In the genomic region with DNA sequence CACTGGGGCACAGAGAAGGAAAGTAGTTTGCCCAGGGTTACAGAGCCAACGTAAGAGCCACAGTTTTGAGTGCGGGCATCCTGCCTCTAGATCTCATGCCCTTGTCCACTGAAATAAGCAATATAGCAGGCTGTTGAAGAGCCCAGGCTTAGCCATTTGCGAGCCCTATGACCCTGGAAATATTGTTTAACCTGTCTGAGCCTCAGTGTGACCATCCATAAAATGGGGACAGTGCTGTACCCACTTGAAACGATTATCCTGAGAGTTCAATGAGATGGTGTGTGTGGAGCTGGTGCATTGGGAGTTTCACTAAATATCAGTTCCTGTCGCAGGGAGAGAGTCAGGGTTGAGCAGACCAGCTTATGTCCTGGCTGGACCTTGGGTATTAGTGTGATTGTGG, we compare ENCODE assay signal across 18 cellular contexts.
A peak's percentile ranks its signal among the peaks of the same experiment; 100 is the strongest.
DNase-seq lines count a peak whose midpoint lies in the region; ATAC-seq, FAIRE-seq and TF ChIP-seq lines count a peak whose summit lies in the region.
"Had no signal": no experiment of that assay in that cellular context is flagged by ENCODE, and none has a peak within 500 bp of the region (broad histone marks: within the 10 kb centered on the region; RNA-seq: fewer than 3 reads in every experiment).

No MANE protein-coding gene starts in this region.

- H2BK15ac ChIP-seq in IMR-90 (ENCODE audit: low read depth, low read length) (peak overlapping the region; percentile 81; the same call in 1 of the 3 replicates), H1 (ENCODE audit: low read length) (no peak overlapping the region)

- in situ Hi-C loops in IMR-90 (cut with MboI; ENCODE audit: low sequenced_read_pairs): no loop called here

- intact Hi-C loops in HCT116 (cut with micrococcal nuclease) (no loop called here), IMR-90 (cut with micrococcal nuclease) (no loop called here), sciatic nerve (cut with DNase I) (no loop called here)

- H3K36me3 ChIP-seq in HCT116 (ENCODE audit: control insufficient read depth in 1 of 2, insufficient read depth in 2 of 2, low read length in 2 of 2) (no peaks in the 10 kb centered on the region), IMR-90 (ENCODE audit: control insufficient read depth, insufficient read depth, low read length) (no peaks in the 10 kb centered on the region), H1 (ENCODE audit: control insufficient read depth in 2 of 4, insufficient read depth in 4 of 4, low read length in 3 of 4) (no peaks in the 10 kb centered on the region; a peak in 1 of 8 replicates), keratinocyte (ENCODE audit: control insufficient read depth in 2 of 2, extremely low read depth in 1 of 2, insufficient read depth in 2 of 2, low read length in 2 of 2) (no peaks in the 10 kb centered on the region)
- H3K36me3 ChIP-seq: BLaER1 had no signal

- no peak overlapping the region for H3K56ac ChIP-seq in IMR-90 (ENCODE audit: extremely low read depth, insufficient read depth, low read length)
- H3K56ac ChIP-seq in H1 (replicated peaks; ENCODE audit: insufficient read length, low read depth, low read length): no peak overlapping the region

- H2AK9ac ChIP-seq in IMR-90 (replicated peaks; ENCODE audit: low read depth, low read length, poor library complexity): no peak overlapping the region

- H2AFZ ChIP-seq in HCT116 (ENCODE audit: low read depth, low read length, poor library complexity, severe bottlenecking) (no peak overlapping the region), IMR-90 (replicated peaks; ENCODE audit: low read length, poor library complexity) (no peak overlapping the region), H1 (ENCODE audit: low read length) (no peak overlapping the region), keratinocyte (ENCODE audit: control insufficient read depth, low read length) (no peak overlapping the region)
- H2AFZ ChIP-seq: GM23248 had no signal

- H3K18ac ChIP-seq in IMR-90 (ENCODE audit: low read depth, low read length) (no peak overlapping the region), H1 (ENCODE audit: extremely low read depth, low read length) (no peak overlapping the region)

- BruUV-seq in HCT116 (replicated peaks; lab: Mats Ljungman, UMichigan) (no TSS peak), IMR-90 (replicated peaks; lab: Mats Ljungman, UMichigan) (no TSS peak)

- H3K9me1 ChIP-seq in IMR-90 (ENCODE audit: insufficient read depth, low read length) (peaks cover 23% of the 10 kb centered on the region), keratinocyte (ENCODE audit: control insufficient read depth, extremely low read depth, insufficient read depth, low read length) (no peaks in the 10 kb centered on the region)

- TF ChIP-seq EP300 in H1 (IDR thresholded peaks at IDR 0.05; ENCODE audit: borderline replicate concordance in 1 of 2, low read depth in 2 of 2, low read length in 2 of 2): no peak

- TF ChIP-seq CTCF in HCT116 (IDR thresholded peaks at IDR 0.05 in 2 of 3, conservative IDR thresholded peaks at IDR 0.05 in 1 of 3; ENCODE audit: borderline replicate concordance in 1 of 3, insufficient read depth in 1 of 3, low read depth in 2 of 3, low read length in 2 of 3) (no peak), IMR-90 (conservative IDR thresholded peaks at IDR 0.05; ENCODE audit: low read depth, low read length) (no peak), H1 (IDR thresholded peaks at IDR 0.05; ENCODE audit: control extremely low read depth in 1 of 3, insufficient read depth in 1 of 3, low read depth in 1 of 3, low read length in 3 of 3) (no peak), keratinocyte (optimal IDR thresholded peaks at IDR 0.05 in 1 of 3, IDR thresholded peaks at IDR 0.05 in 1 of 3, conservative IDR thresholded peaks at IDR 0.05 in 1 of 3; ENCODE audit: extremely low read depth in 1 of 3, insufficient read depth in 2 of 3, low read length in 3 of 3) (no peak)

- H3K23me2 ChIP-seq in H1 (ENCODE audit: low read depth, low read length): no peaks in the 10 kb centered on the region; the same call in 1 of the 2 replicates

- peak overlapping the region; percentile 87; the same call in 1 of the 2 replicates for H2BK120ac ChIP-seq in IMR-90 (ENCODE audit: low read depth, low read length)
- no peak overlapping the region for H2BK120ac ChIP-seq in H1 (replicated peaks; ENCODE audit: low read depth, low read length)

- H3K9ac ChIP-seq in HCT116 (ENCODE audit: low read length) (no peak overlapping the region), IMR-90 (ENCODE audit: low read depth, low read length) (no peak overlapping the region), H1 (replicated peaks in 1 of 4; ENCODE audit: extremely low read depth in 1 of 4, low read depth in 3 of 4, low read length in 3 of 4) (no peak overlapping the region), keratinocyte (ENCODE audit: control insufficient read depth, extremely low read depth, insufficient read depth, low read length) (no peak overlapping the region)
- H3K9ac ChIP-seq: BLaER1, GM23248 had no signal

- no peak for FAIRE-seq in H1 (lab: Jason Lieb, UNC)
- FAIRE-seq in keratinocyte (lab: Jason Lieb, UNC): no peak
- FAIRE-seq: G401.6, GM12892 had no signal

- DNase-seq in HCT116 (ENCODE audit: low read depth, low spot score) (no peak), IMR-90 (no peak), H1 (ENCODE audit: low read depth in 1 of 2, low spot score in 2 of 2) (no peak), keratinocyte (ENCODE audit: low read depth, low spot score) (no peak), sciatic nerve (ENCODE audit: low spot score) (no peak), NCI-H1105 (lab: John Stamatoyannopoulos, UW) (no peak)
- DNase-seq: Caco-2; CD4-positive, CD25-positive, alpha-beta regulatory T cell; CD8-positive, alpha-beta T cell; DMS153; DND-41; H9 had no signal

- H3K14ac ChIP-seq in IMR-90 (replicated peaks; ENCODE audit: low read depth, low read length) (peak overlapping the region; percentile 44), H1 (ENCODE audit: insufficient read length) (no peak overlapping the region)

- TF ChIP-seq POLR2A in HCT116 (IDR thresholded peaks at IDR 0.05; ENCODE audit: borderline replicate concordance, extremely low read depth, insufficient read depth, insufficient read length): no peak
- TF ChIP-seq POLR2A in IMR-90 (IDR thresholded peaks at IDR 0.05; ENCODE audit: low read depth, low read length): no peak
- no peak for TF ChIP-seq POLR2A in H1 (IDR thresholded peaks at IDR 0.05; ENCODE audit: control extremely low read depth in 1 of 2, low read depth in 2 of 2, low read length in 2 of 2)

- H2AK5ac ChIP-seq in IMR-90 (ENCODE audit: low read depth, low read length) (peak overlapping the region; percentile 77), H1 (ENCODE audit: low read depth, low read length) (no peak overlapping the region)

- ATAC-seq in HCT116 (no peak), IMR-90 (ENCODE audit: low read depth) (no peak), HG03139 (IDR thresholded peaks at IDR 0.05; ENCODE audit: unreplicated experiment) (no peak), sciatic nerve (no peak)
- ATAC-seq: CD8-positive, alpha-beta T cell had no signal

- dilution Hi-C loops in IMR-90 (cut with HindIII; ENCODE audit: low sequenced_read_pairs, unreplicated experiment) (no loop called here), keratinocyte (cut with MboI; ENCODE audit: extremely low pct_ligation_motif_present, low sequenced_read_pairs) (no loop called here)

- peak overlapping the region; percentile 15; the same call in 1 of the 2 replicates for H3K4me2 ChIP-seq in HCT116 (ENCODE audit: low read length)
- no peak overlapping the region for H3K4me2 ChIP-seq in IMR-90 (ENCODE audit: low read depth, low read length)
- H3K4me2 ChIP-seq in H1 (ENCODE audit: insufficient read depth in 1 of 2, low read depth in 2 of 2, low read length in 2 of 2): no peak overlapping the region
- H3K4me2 ChIP-seq in keratinocyte (ENCODE audit: control insufficient read depth, extremely low read depth, insufficient read depth, low read depth, low read length): peak overlapping the region; percentile 41
- H3K4me2 ChIP-seq: BLaER1 had no signal

- H3K27ac ChIP-seq in HCT116 (ENCODE audit: low read depth, low read length): no peak overlapping the region
- H3K27ac ChIP-seq in IMR-90 (ENCODE audit: insufficient read depth, low read length): no peak overlapping the region
- no peak overlapping the region for H3K27ac ChIP-seq in H1 (ENCODE audit: low read depth, low read length)
- H3K27ac ChIP-seq in keratinocyte (ENCODE audit: control insufficient read depth, insufficient read depth, low read length): no peak overlapping the region
- H3K27ac ChIP-seq: BLaER1, C4-2B, GM23248 had no signal

- H2BK20ac ChIP-seq in IMR-90 (ENCODE audit: low read depth, low read length) (peak overlapping the region; percentile 86), H1 (ENCODE audit: low read length) (no peak overlapping the region)

- no peaks in the 10 kb centered on the region for H3K9me2 ChIP-seq in HCT116 (ENCODE audit: insufficient read depth)

- H3K4ac ChIP-seq in IMR-90 (ENCODE audit: low read depth, low read length): peak overlapping the region; percentile 40; the same call in 1 of the 2 replicates
- no peak overlapping the region for H3K4ac ChIP-seq in H1 (replicated peaks; ENCODE audit: insufficient read length, low read depth, low read length)

- H3K27me3 ChIP-seq in HCT116 (ENCODE audit: insufficient read depth, low read length) (no peaks in the 10 kb centered on the region; the same call in 1 of the 2 replicates), IMR-90 (ENCODE audit: control insufficient read depth, insufficient read depth, low read length) (no peaks in the 10 kb centered on the region), H1 (replicated peaks in 1 of 4; ENCODE audit: control insufficient read depth in 3 of 4, extremely low read depth in 1 of 4, insufficient read depth in 3 of 4, low read length in 3 of 4) (no peaks in the 10 kb centered on the region), keratinocyte (ENCODE audit: control insufficient read depth, extremely low read depth, insufficient read depth, low read length) (peaks cover 7% of the 10 kb centered on the region)
- H3K27me3 ChIP-seq: BLaER1 had no signal

- H3K4me3 ChIP-seq in HCT116 (replicated peaks in 1 of 2; ENCODE audit: low read depth in 1 of 2, low read length in 2 of 2): no peak overlapping the region
- H3K4me3 ChIP-seq in IMR-90 (ENCODE audit: insufficient read depth, low read depth, low read length): no peak overlapping the region
- H3K4me3 ChIP-seq in H1 (ENCODE audit: extremely low read depth in 1 of 4, insufficient read depth in 2 of 4, low read depth in 3 of 4, low read length in 4 of 4): no peak overlapping the region
- no peak overlapping the region for H3K4me3 ChIP-seq in keratinocyte (ENCODE audit: control insufficient read depth in 2 of 3, extremely low read depth in 1 of 3, insufficient read depth in 2 of 3, low read depth in 1 of 3, low read length in 3 of 3)
- H3K4me3 ChIP-seq: BLaER1, GM23248 had no signal

- H3K4me1 ChIP-seq in HCT116 (ENCODE audit: control insufficient read depth in 1 of 2, insufficient read depth in 2 of 2, low read length in 2 of 2) (peaks cover 0 to 9% of the 10 kb centered on the region in 2 experiments; a peak in 2 of 4 replicates), IMR-90 (ENCODE audit: control insufficient read depth, insufficient read depth, low read length) (peaks cover 13% of the 10 kb centered on the region), H1 (replicated peaks in 1 of 4; ENCODE audit: control insufficient read depth in 3 of 4, insufficient read depth in 4 of 4, low read length in 3 of 4) (no peaks in the 10 kb centered on the region), keratinocyte (ENCODE audit: control insufficient read depth, extremely low read depth, insufficient read depth, low read length) (peaks cover 5% of the 10 kb centered on the region)
- H3K4me1 ChIP-seq: BLaER1 had no signal

- H4K20me1 ChIP-seq in HCT116 (ENCODE audit: insufficient read depth) (no peaks in the 10 kb centered on the region), IMR-90 (ENCODE audit: insufficient read depth, low read length) (no peaks in the 10 kb centered on the region), H1 (replicated peaks in 1 of 2; ENCODE audit: control insufficient read depth in 1 of 2, insufficient read depth in 2 of 2, low read length in 2 of 2) (no peaks in the 10 kb centered on the region), keratinocyte (ENCODE audit: control insufficient read depth, extremely low read depth, insufficient read depth, low read length) (no peaks in the 10 kb centered on the region)
- H4K20me1 ChIP-seq: BLaER1 had no signal

- no peak overlapping the region for H2BK12ac ChIP-seq in H1 (ENCODE audit: low read depth, low read length)

- 100% methylated on average over 1 of the region's 5 CpGs; no CpG with 5 or more reads in 1 of the 2 experiments for WGBS in IMR-90 (ENCODE audit: extremely low coverage in 2 of 2, insufficient read length in 1 of 2), 2 experiments
- 91% methylated on average over 5 of the region's 5 CpGs; no CpG with 5 or more reads in 1 of the 2 experiments for whole genome bisulfite sequencing in H1 (ENCODE audit: extremely low coverage in 1 of 2, insufficient coverage in 1 of 2, insufficient read length in 1 of 2, insufficient replicate concordance in 2 of 2, low coverage in 1 of 2, low lambda C conversion rate in 2 of 2, missing lambda C conversion rate in 1 of 2), 2 experiments

- POLR2A ChIA-PET in HCT116 (lab: Charles Lee) (no interaction called here), IMR-90 (lab: Charles Lee; ENCODE audit: unreplicated experiment) (no interaction called here), H1 (lab: Charles Lee; ENCODE audit: partially characterized antibody) (no interaction called here)

- H3K9me3 ChIP-seq in HCT116 (ENCODE audit: control insufficient read depth in 1 of 2, insufficient read depth in 1 of 2, low read depth in 1 of 2, low read length in 2 of 2) (no peaks in the 10 kb centered on the region), IMR-90 (ENCODE audit: control insufficient read depth, insufficient read depth, low read length) (peaks cover 3% of the 10 kb centered on the region; the same call in 1 of the 2 replicates), H1 (ENCODE audit: insufficient read depth in 2 of 2, low read depth in 1 of 2, low read length in 1 of 2) (no peaks in the 10 kb centered on the region), keratinocyte (ENCODE audit: control insufficient read depth, low read depth, low read length) (no peaks in the 10 kb centered on the region)
- H3K9me3 ChIP-seq: Caco-2 had no signal

- no peaks in the 10 kb centered on the region for H3K79me1 ChIP-seq in IMR-90 (ENCODE audit: low read depth in 1 of 2, low read length in 2 of 2)
- H3K79me1 ChIP-seq in H1 (ENCODE audit: low read depth, low read length): no peaks in the 10 kb centered on the region

- RAD21 ChIA-PET in HCT116 (lab: Charles Lee; ENCODE audit: low non-redundant PET in 1 of 2, low total read pairs in 2 of 2, uncharacterized antibody in 2 of 2, unreplicated experiment in 2 of 2): no interaction called here

- H3K23ac ChIP-seq in IMR-90 (ENCODE audit: low read depth, low read length): 0 out of 2 replicates have a peak overlapping the region, but pooled peaks have one; percentile 72
- no peak overlapping the region for H3K23ac ChIP-seq in H1 (ENCODE audit: insufficient read length)

- CTCF ChIA-PET in HCT116 (lab: Charles Lee) (no interaction called here), IMR-90 (lab: Yijun Ruan, JAX) (no interaction called here), H1 (lab: Charles Lee; ENCODE audit: partially characterized antibody) (interaction anchor here (1.1 kb wide), 1 partner anchor 10 kb away, joined by 3 read pairs; no protein-coding TSS in a partner anchor)

- no peaks in the 10 kb centered on the region for H3K79me2 ChIP-seq in HCT116 (ENCODE audit: insufficient read depth, low read length)
- H3K79me2 ChIP-seq in H1 (ENCODE audit: control insufficient read depth in 1 of 2, insufficient read depth in 2 of 2, low read length in 2 of 2): no peaks in the 10 kb centered on the region
- no peaks in the 10 kb centered on the region for H3K79me2 ChIP-seq in keratinocyte (ENCODE audit: control insufficient read depth, insufficient read depth, low read length)

- H4K8ac ChIP-seq in IMR-90 (ENCODE audit: low read depth in 2 of 2, low read length in 2 of 2): no peak overlapping the region
- no peak overlapping the region for H4K8ac ChIP-seq in H1 (ENCODE audit: extremely low read depth, insufficient read depth, low read length)

- H4K91ac ChIP-seq in IMR-90 (ENCODE audit: insufficient read depth, low read depth, low read length) (no peak overlapping the region), H1 (replicated peaks; ENCODE audit: insufficient read length, low read length) (no peak overlapping the region)

- H2BK5ac ChIP-seq in IMR-90 (ENCODE audit: low read depth, low read length, poor library complexity, severe bottlenecking) (no peak overlapping the region), H1 (ENCODE audit: low read depth, low read length) (no peak overlapping the region)

- no peak overlapping the region for H4K5ac ChIP-seq in IMR-90 (ENCODE audit: low read depth, low read length)
- no peak overlapping the region for H4K5ac ChIP-seq in H1 (ENCODE audit: insufficient read length, low read depth, low read length)

- no peak for TF ChIP-seq RAD21 in HCT116 (IDR thresholded peaks at IDR 0.05; ENCODE audit: low read depth)
- TF ChIP-seq RAD21 in IMR-90 (IDR thresholded peaks at IDR 0.05; ENCODE audit: low read length): no peak
- TF ChIP-seq RAD21 in H1 (IDR thresholded peaks at IDR 0.05 in 1 of 2, conservative IDR thresholded peaks at IDR 0.05 in 1 of 2; ENCODE audit: low read depth in 2 of 2, low read length in 2 of 2): no peak

Comparison
In these comparisons a context has a peak if more than half of its experiments do, and no peak if none do; other contexts are left out.
1. H3K4me2 ChIP-seq: peak in HCT116 (single experiment) and keratinocyte (single experiment); none in IMR-90 (single experiment) and H1 (0 of 2).